In genomic region chr16:30609002-30609927, GRCh38 we compare ENCODE assay signal across 8 cellular contexts. TPM values are rescaled to one million over a fixed set of nuclear protein-coding genes. Genes with fewer than 3 reads are reported as not detected.
A peak's percentile ranks its signal among the peaks of the same experiment; 100 is the strongest.
DNase-seq lines count a peak whose midpoint lies in the region; ATAC-seq and TF ChIP-seq lines count a peak whose summit lies in the region.

No MANE protein-coding gene starts in this region.

- intact Hi-C loops in ascending aorta (cut with DNase I): loop anchor here (2.0 kb wide), 1 partner anchor 82 kb away; the partner anchor contains the start of gene ZNF768
- intact Hi-C loops in sciatic nerve (cut with DNase I): no loop called here

- DNase-seq in RWPE2 (ENCODE audit: low spot score) (no peak), ascending aorta (ENCODE audit: low spot score in 2 of 2) (peak in 1 of 2 donors; percentile 69), hepatocyte (ENCODE audit: low spot score) (peak; percentile 69), sciatic nerve (ENCODE audit: low spot score) (peak; percentile 73), LoVo (ENCODE audit: low spot score) (no peak)

- no peaks in the 10 kb centered on the region for H4K20me1 ChIP-seq in hepatocyte (ENCODE audit: insufficient read depth, poor library complexity, severe bottlenecking)

- H3K4me2 ChIP-seq in hepatocyte: peak overlapping the region; percentile 90

- no peaks in the 10 kb centered on the region for H3K9me2 ChIP-seq in hepatocyte (replicated peaks; ENCODE audit: insufficient read depth)

- H3K36me3 ChIP-seq in ACC112 (ENCODE audit: insufficient read depth, low read length) (peaks cover 3% of the 10 kb centered on the region; the same call in 1 of the 2 replicates), RWPE2 (ENCODE audit: low read depth) (peaks cover 38% of the 10 kb centered on the region), ascending aorta (peaks cover 20 to 34% of the 10 kb centered on the region in 2 donors), hepatocyte (replicated peaks; ENCODE audit: insufficient read depth, low read depth) (no peaks in the 10 kb centered on the region)

- 15% methylated on average over 39 of the region's 40 CpGs for WGBS in hepatocyte (ENCODE audit: low lambda C conversion rate, missing lambda C conversion rate)

- H3K9me3 ChIP-seq in RWPE2 (ENCODE audit: severe bottlenecking) (no peaks in the 10 kb centered on the region), ascending aorta (no peaks in the 10 kb centered on the region), hepatocyte (ENCODE audit: low read depth) (no peaks in the 10 kb centered on the region)

- H3K79me2 ChIP-seq in ACC112 (ENCODE audit: control insufficient read depth, insufficient read depth, low read length, unreplicated experiment) (peaks cover 13% of the 10 kb centered on the region), hepatocyte (peaks cover 23% of the 10 kb centered on the region)

- H3K4me3 ChIP-seq in ACC112 (ENCODE audit: low read depth, low read length) (peak overlapping the region; percentile 89), RWPE2 (ENCODE audit: severe bottlenecking) (peak overlapping the region; percentile 90), ascending aorta (peak overlapping the region; percentile 81 to 88), hepatocyte (peak overlapping the region; percentile 90)

- peaks cover 3% of the 10 kb centered on the region for H3K4me1 ChIP-seq in ACC112 (ENCODE audit: control insufficient read depth, insufficient read depth, low read length, unreplicated experiment)
- H3K4me1 ChIP-seq in RWPE2 (ENCODE audit: insufficient read depth, poor library complexity, severe bottlenecking): peaks cover 2% of the 10 kb centered on the region
- peaks cover 0 to 10% of the 10 kb centered on the region in 2 donors for H3K4me1 ChIP-seq in ascending aorta
- H3K4me1 ChIP-seq in hepatocyte (ENCODE audit: insufficient read depth): peaks cover 4% of the 10 kb centered on the region

- TF ChIP-seq CTCF in RWPE2 (IDR thresholded peaks at IDR 0.05; ENCODE audit: poor library complexity, severe bottlenecking) (no peak), ascending aorta (IDR thresholded peaks at IDR 0.05) (no peak), hepatocyte (IDR thresholded peaks at IDR 0.05; ENCODE audit: poor library complexity) (no peak)

- no peaks in the 10 kb centered on the region for H3K27me3 ChIP-seq in ACC112 (ENCODE audit: insufficient read depth, low read length)
- no peaks in the 10 kb centered on the region for H3K27me3 ChIP-seq in RWPE2 (ENCODE audit: insufficient read depth, poor library complexity, severe bottlenecking)
- H3K27me3 ChIP-seq in ascending aorta: no peaks in the 10 kb centered on the region
- H3K27me3 ChIP-seq in hepatocyte: no peaks in the 10 kb centered on the region

- H2AFZ ChIP-seq in ACC112 (ENCODE audit: low read length, unreplicated experiment) (peak overlapping the region; percentile 93), hepatocyte (peak overlapping the region; percentile 97)

- ATAC-seq in GM18508 (IDR thresholded peaks at IDR 0.05; ENCODE audit: insufficient read depth, unreplicated experiment) (peak; percentile 9), HG03108 (IDR thresholded peaks at IDR 0.05; ENCODE audit: unreplicated experiment) (peak; percentile 37), RWPE2 (ENCODE audit: low read depth) (peak; percentile 54), sciatic nerve (peak; percentile 52)

- peak overlapping the region; percentile 69 for H3K27ac ChIP-seq in ACC112 (ENCODE audit: low read depth, low read length)
- peak overlapping the region; percentile 67 for H3K27ac ChIP-seq in RWPE2 (ENCODE audit: poor library complexity, severe bottlenecking)
- peak overlapping the region; percentile 88 to 96 for H3K27ac ChIP-seq in ascending aorta
- peak overlapping the region; percentile 97 for H3K27ac ChIP-seq in hepatocyte

RNA-seq across cellular contexts. Expression of gene ZNF689, which starts 0.9 kb away (rescaled TPM):
- 7.0 TPM for total RNA-seq in ascending aorta
- 7.1 and 8.0 TPM in 2 replicates for total RNA-seq in hepatocyte
- polyA plus RNA-seq in hepatocyte: 5.6 and 8.7 TPM in 2 replicates
- 7.1 TPM for total RNA-seq in sciatic nerve

RNA-seq across cellular contexts. Expression of gene ZNF785, which starts 23.8 kb away (rescaled TPM):
- 12.1 TPM for total RNA-seq in ascending aorta
- 10.8 and 11.7 TPM in 2 replicates for total RNA-seq in hepatocyte
- polyA plus RNA-seq in hepatocyte: 7.3 and 10.0 TPM in 2 replicates
- 26.3 TPM for total RNA-seq in sciatic nerve

RNA-seq across cellular contexts. Expression of gene ZNF688, which starts 37.8 kb away (rescaled TPM):
- total RNA-seq in ascending aorta: 11.3 TPM
- 7.1 and 9.8 TPM in 2 replicates for total RNA-seq in hepatocyte
- 21.0 and 21.3 TPM in 2 replicates for polyA plus RNA-seq in hepatocyte
- 13.6 TPM for total RNA-seq in sciatic nerve

RNA-seq across cellular contexts. Expression of gene PRR14, which starts 41.5 kb away (rescaled TPM):
- 124 TPM for total RNA-seq in ascending aorta
- total RNA-seq in hepatocyte: 6.6 and 8.1 TPM in 2 replicates
- polyA plus RNA-seq in hepatocyte: 18.7 and 20.0 TPM in 2 replicates
- total RNA-seq in sciatic nerve: 45.7 TPM

RNA-seq across cellular contexts. Expression of gene FBRS, which starts 49.0 kb away (rescaled TPM):
- total RNA-seq in ascending aorta (26.8 TPM), hepatocyte (18.5 and 22.9 TPM in 2 replicates), sciatic nerve (57.1 TPM)
- 22.1 and 25.5 TPM in 2 replicates for polyA plus RNA-seq in hepatocyte

Comparison
In these comparisons a context has a peak if more than half of its experiments do, and no peak if none do; other contexts are left out.
1. DNase-seq: peak in hepatocyte (single experiment) and sciatic nerve (single experiment); none in RWPE2 (single experiment) and LoVo (single experiment).
2. Peak in every context shown above with its lines, with median percentiles within 50 percentile points of each other: H3K27ac ChIP-seq, H3K4me3 ChIP-seq and ATAC-seq.